ENCODE assay signal across 13 cellular contexts in genomic region chr5:132772291-132773070, GRCh38. TPM values are rescaled to one million over a fixed set of nuclear protein-coding genes. Genes with fewer than 3 reads are reported as not detected.
A peak's percentile ranks its signal among the peaks of the same experiment; 100 is the strongest.
DNase-seq lines count a peak whose midpoint lies in the region; ATAC-seq and TF ChIP-seq lines count a peak whose summit lies in the region.
"Had no signal": no experiment of that assay in that cellular context is flagged by ENCODE, and none has a peak within 500 bp of the region (broad histone marks: within the 10 kb centered on the region; RNA-seq: fewer than 3 reads in every experiment).

No MANE protein-coding gene starts in this region.

- H3K9me3 ChIP-seq in heart left ventricle, result no peaks in the 10 kb centered on the region
- no peaks in the 10 kb centered on the region for H3K9me3 ChIP-seq in thoracic aorta

- DNase-seq in heart left ventricle, result no peak
- DNase-seq in neural crest cell (ENCODE audit: low read depth, low spot score), result no peak
- no peak for DNase-seq in thoracic aorta (ENCODE audit: low spot score)
- no peak for DNase-seq in LoVo (ENCODE audit: low spot score)
- no peak for DNase-seq in left colon
- DNase-seq: activated CD4-positive, alpha-beta T cell treated with anti-CD3 and anti-CD28 coated beads, Interleukin-2, amount 50 U/mL, for 48 hours; NCI-H1092; NCI-H748 treated with DMSO at 0.1 percent for 48 hours had no signal

- H3K27me3 Mint-ChIP-seq in brain (no peaks in the 10 kb centered on the region), neural crest cell (ENCODE audit: low read depth) (no peaks in the 10 kb centered on the region)

- no peak overlapping the region for H3K4me3 ChIP-seq in heart left ventricle
- no peak overlapping the region for H3K4me3 ChIP-seq in thoracic aorta
- H3K4me3 ChIP-seq: K562 had no signal

- TF ChIP-seq CTCF in brain (conservative IDR thresholded peaks at IDR 0.05) (no peak), heart left ventricle (IDR thresholded peaks at IDR 0.05) (no peak), neural crest cell (conservative IDR thresholded peaks at IDR 0.05) (no peak), thoracic aorta (IDR thresholded peaks at IDR 0.05) (no peak)

- no peaks in the 10 kb centered on the region for H3K27me3 ChIP-seq in heart left ventricle
- H3K27me3 ChIP-seq in thoracic aorta (replicated peaks; ENCODE audit: insufficient read depth), result no peaks in the 10 kb centered on the region

- H3K4me1 ChIP-seq in heart left ventricle, result peaks cover 2 to 84% (median 66%) of the 10 kb centered on the region in 12 donors
- peaks cover 58 to 85% of the 10 kb centered on the region in 2 donors for H3K4me1 ChIP-seq in thoracic aorta (ENCODE audit: control insufficient read depth in 1 of 2, low read depth in 2 of 2)

- WGBS in heart left ventricle, 4 donors, result 51 to 79% (median 65%) methylated on average over 7 to 8 of the region's 8 CpGs

- H3K9me3 Mint-ChIP-seq in brain, result no peaks in the 10 kb centered on the region
- H3K9me3 Mint-ChIP-seq in neural crest cell, result no peaks in the 10 kb centered on the region
- H3K9me3 Mint-ChIP-seq: stimulated activated naive CD8-positive, alpha-beta T cell treated with anti-CD3 and anti-CD28 coated beads, Interleukin-15, Interleukin-2, amounts not matched to agents 100 ng/mL and 50 ng/mL, for 24 hours had no signal

- H3K4me3 Mint-ChIP-seq in brain, result peak overlapping the region in 2 of 5 experiments; percentile 16 to 59
- H3K4me3 Mint-ChIP-seq in neural crest cell, result peak overlapping the region; percentile 31
- H3K4me3 Mint-ChIP-seq: stimulated activated naive CD8-positive, alpha-beta T cell treated with anti-CD3 and anti-CD28 coated beads, Interleukin-15, Interleukin-2, amounts not matched to agents 100 ng/mL and 50 ng/mL, for 24 hours had no signal

- H3K27ac Mint-ChIP-seq in brain, result peak overlapping the region in 4 of 5 experiments; percentile 67 to 79 (median 74)
- H3K27ac Mint-ChIP-seq in neural crest cell (ENCODE audit: unreplicated experiment), result peak overlapping the region; percentile 67
- H3K27ac Mint-ChIP-seq: stimulated activated naive CD8-positive, alpha-beta T cell treated with anti-CD3 and anti-CD28 coated beads, Interleukin-15, Interleukin-2, amounts not matched to agents 100 ng/mL and 50 ng/mL, for 24 hours had no signal

- TF ChIP-seq POLR2A in heart left ventricle (IDR thresholded peaks at IDR 0.05), result no peak

- H3K27ac ChIP-seq in heart left ventricle (peak overlapping the region in 11 of 12 donors; percentile 33 to 79 (median 65)), thoracic aorta (peak overlapping the region; percentile 70 to 85)

- no peak for ATAC-seq in heart left ventricle
- no peak for ATAC-seq in thoracic aorta (ENCODE audit: insufficient number of reproducible peaks, low FRiP score, low read depth)
- ATAC-seq in GM18520 (IDR thresholded peaks at IDR 0.05; ENCODE audit: unreplicated experiment), result no peak
- no peak for ATAC-seq in left colon
- ATAC-seq: K562 had no signal

- H3K4me1 Mint-ChIP-seq in brain, result peaks cover 67% of the 10 kb centered on the region
- H3K4me1 Mint-ChIP-seq in neural crest cell, result peaks cover 23% of the 10 kb centered on the region

- intact Hi-C loops in heart left ventricle (cut with DNase I), result no loop called here
- intact Hi-C loops in left colon (cut with DNase I, micrococcal nuclease), result no loop called here

- H3K36me3 ChIP-seq in heart left ventricle, result no peaks in the 10 kb centered on the region
- no peaks in the 10 kb centered on the region for H3K36me3 ChIP-seq in thoracic aorta

- H3K36me3 Mint-ChIP-seq in brain (no peaks in the 10 kb centered on the region), neural crest cell (ENCODE audit: low read depth) (no peaks in the 10 kb centered on the region)

RNA-seq across cellular contexts. Expression of gene SEPTIN8, which starts 4.6 kb away (rescaled TPM):
- polyA plus RNA-seq in brain (ENCODE audit: insufficient read depth, low read depth, low replicate concordance), result 168 TPM
- 10 to 100 TPM; 24.5 to 47.6 (median 33.8) TPM for total RNA-seq in heart left ventricle
- 10 to 100 TPM; 11.0 to 19.2 TPM for polyA plus RNA-seq in heart left ventricle
- 71.1 and 71.4 TPM in 2 replicates for total RNA-seq in neural crest cell
- total RNA-seq in thoracic aorta, result 100 to 1,000 TPM in 1 of 2 donors, 10 to 100 TPM in 1; 85.7 to 111 TPM
- 10 to 100 TPM; 58.7 to 59.6 TPM for total RNA-seq in left colon

RNA-seq across cellular contexts. Expression of gene CCNI2, which starts 25.3 kb away (rescaled TPM):
- polyA plus RNA-seq in brain (ENCODE audit: insufficient read depth, low read depth, low replicate concordance) (0.22 TPM), heart left ventricle (under 1 TPM; 0.11 to 0.50 TPM)
- total RNA-seq in heart left ventricle (under 1 TPM in 1 of 9 donors, not detected in 8; 0.20 TPM), neural crest cell (not detected in 2 replicates), thoracic aorta (not detected), left colon (10 to 100 TPM; 11.4 to 13.4 TPM)
- polyA plus RNA-seq: BJ had no signal

RNA-seq across cellular contexts. Expression of gene KIF3A, which starts 35.1 kb away (rescaled TPM):
- 10.8 TPM for polyA plus RNA-seq in brain (ENCODE audit: insufficient read depth, low read depth, low replicate concordance)
- total RNA-seq in heart left ventricle, result 10 to 100 TPM in 6 of 9 donors, 1 to 10 TPM in 3; 5.8 to 19.3 (median 11.2) TPM
- 1 to 10 TPM; 6.0 to 8.5 TPM for polyA plus RNA-seq in heart left ventricle
- 22.6 and 23.8 TPM in 2 replicates for total RNA-seq in neural crest cell
- 1 to 10 TPM; 3.7 to 5.9 TPM for total RNA-seq in thoracic aorta
- 1 to 10 TPM; 3.9 to 6.1 TPM for total RNA-seq in left colon

RNA-seq across cellular contexts. Expression of gene SOWAHA, which starts 40.6 kb away (rescaled TPM):
- 9.5 TPM for polyA plus RNA-seq in brain (ENCODE audit: insufficient read depth, low read depth, low replicate concordance)
- total RNA-seq in heart left ventricle, result under 1 TPM in 3 of 9 donors, not detected in 6; 0.24 to 0.50 (median 0.38) TPM
- polyA plus RNA-seq in heart left ventricle, result under 1 TPM; 0.03 to 0.08 TPM
- not detected in 2 replicates for total RNA-seq in neural crest cell
- total RNA-seq in thoracic aorta, result under 1 TPM; 0.63 to 0.68 TPM
- total RNA-seq in left colon, result 10 to 100 TPM; 36.0 to 38.8 TPM
- total RNA-seq: K562 had no signal
- polyA plus RNA-seq: BJ, K562 had no signal

RNA-seq across cellular contexts. Expression of gene SHROOM1, which starts 58.0 kb away (rescaled TPM):
- 14.5 TPM for polyA plus RNA-seq in brain (ENCODE audit: insufficient read depth, low read depth, low replicate concordance)
- 1 to 10 TPM; 2.9 to 6.8 (median 4.7) TPM for total RNA-seq in heart left ventricle
- 1 to 10 TPM; 2.0 to 4.8 TPM for polyA plus RNA-seq in heart left ventricle
- total RNA-seq in neural crest cell, result 5.7 and 6.5 TPM in 2 replicates
- total RNA-seq in thoracic aorta, result 10 to 100 TPM; 13.1 to 15.4 TPM
- 10 to 100 TPM; 49.4 to 53.4 TPM for total RNA-seq in left colon

Comparison
In these comparisons a context has a peak if more than half of its experiments do, and no peak if none do; other contexts are left out.
1. RNA of gene CCNI2, which starts 25.3 kb away (total RNA-seq): 11.4 to 13.4 TPM in left colon; not detected in thoracic aorta, 0.20 TPM in heart left ventricle and not detected in neural crest cell; every median in the first group is over 10 times any median in the second.